ENCODE assay signal across 10 cellular contexts in the genomic region with DNA sequence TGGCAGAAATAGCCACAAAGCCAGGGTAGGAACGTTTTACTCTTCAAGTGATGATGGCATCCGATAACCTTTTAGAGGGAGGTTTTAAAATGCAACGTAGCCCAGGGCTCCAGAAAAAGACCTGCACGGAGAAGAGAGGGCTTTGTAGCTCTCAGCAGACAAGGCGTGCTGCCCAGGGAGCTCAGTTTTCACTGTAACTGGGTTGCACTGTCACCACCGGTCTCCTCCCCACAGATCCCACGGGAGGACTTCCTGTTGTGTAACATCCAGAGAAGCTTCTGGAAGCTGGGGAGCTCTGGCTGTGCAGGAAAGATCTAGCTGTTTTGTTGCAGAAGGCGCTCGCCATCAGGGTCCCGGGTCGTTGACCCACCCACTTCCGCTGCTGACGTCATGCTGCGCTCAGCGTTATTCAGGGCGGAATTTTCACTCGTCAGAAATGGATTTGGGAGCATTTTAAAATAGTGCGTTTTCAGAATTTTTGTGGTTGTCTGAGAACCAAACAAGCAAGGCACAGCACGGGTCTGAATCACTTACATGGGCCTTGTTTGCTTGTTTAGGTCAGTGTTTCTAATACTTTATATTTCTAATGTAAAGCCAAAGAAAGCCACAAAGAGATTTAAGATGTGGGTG. TPM values are rescaled to one million over a fixed set of nuclear protein-coding genes. Genes with fewer than 3 reads are reported as not detected.
A peak's percentile ranks its signal among the peaks of the same experiment; 100 is the strongest.
DNase-seq lines count a peak whose midpoint lies in the region; ATAC-seq and TF ChIP-seq lines count a peak whose summit lies in the region.
"Had no signal": no experiment of that assay in that cellular context is flagged by ENCODE, and none has a peak within 500 bp of the region (broad histone marks: within the 10 kb centered on the region; RNA-seq: fewer than 3 reads in every experiment).

No MANE protein-coding gene starts in this region.

- no peak for TF ChIP-seq CTCF in AG04450 (IDR thresholded peaks at IDR 0.05; ENCODE audit: low read depth, low read length)
- no peak for TF ChIP-seq CTCF in fibroblast of the aortic adventitia (IDR thresholded peaks at IDR 0.05; ENCODE audit: insufficient read depth, low read length)
- no peak for TF ChIP-seq CTCF in neural progenitor cell (IDR thresholded peaks at IDR 0.05)

- H3K4me3 Mint-ChIP-seq in neural progenitor cell (no peak overlapping the region), T-helper 17 cell (no peak overlapping the region)

- CTCF ChIA-PET in AG04450 (lab: Charles Lee) = no interaction called here

- H3K4me1 Mint-ChIP-seq in neural progenitor cell = peaks cover 51% of the 10 kb centered on the region
- peaks cover 35% of the 10 kb centered on the region for H3K4me1 Mint-ChIP-seq in T-helper 17 cell

- H3F3A ChIP-seq in neural progenitor cell (ENCODE audit: low read depth) = no peaks in the 10 kb centered on the region

- H3K27me3 Mint-ChIP-seq in neural progenitor cell (ENCODE audit: insufficient read depth, low read depth) = peaks cover 3% of the 10 kb centered on the region
- no peaks in the 10 kb centered on the region for H3K27me3 Mint-ChIP-seq in T-helper 17 cell

- peaks cover 5% of the 10 kb centered on the region for H3K4me1 ChIP-seq in neural progenitor cell

- peaks cover 57% of the 10 kb centered on the region for H4K20me1 ChIP-seq in neural progenitor cell (ENCODE audit: low read depth)

- no peaks in the 10 kb centered on the region for H3K9me3 Mint-ChIP-seq in neural progenitor cell

- DNase-seq in AG04450 (ENCODE audit: low read depth, low spot score) (peak; percentile 86), SHP77 treated with DMSO at 0.1 percent for 48 hours (lab: John Stamatoyannopoulos, UW) (peak; percentile 81), fibroblast of the aortic adventitia (ENCODE audit: low read depth) (peak; percentile 31), neural progenitor cell (ENCODE audit: low spot score) (no peak), T-helper 17 cell (no peak), GDM1 (lab: John Stamatoyannopoulos, UW) (no peak)
- DNase-seq in effector CD8-positive, alpha-beta T cell (lab: John Stamatoyannopoulos, UW) = no peak

- peaks cover 39% of the 10 kb centered on the region for H3K79me2 ChIP-seq in neural progenitor cell (ENCODE audit: low read depth)

- H3K9me3 ChIP-seq in AG04450 (ENCODE audit: control insufficient read depth, insufficient read depth, low read length) = peaks cover 4% of the 10 kb centered on the region; the same call in 1 of the 2 replicates
- H3K9me3 ChIP-seq in neural progenitor cell (ENCODE audit: low read depth) = no peaks in the 10 kb centered on the region
- no peaks in the 10 kb centered on the region for H3K9me3 ChIP-seq in T-helper 17 cell (ENCODE audit: control insufficient read depth, low read length, poor library complexity, severe bottlenecking)
- H3K9me3 ChIP-seq: BLaER1 had no signal

- no peak overlapping the region for H2AFZ ChIP-seq in neural progenitor cell (replicated peaks)

- POLR2A ChIA-PET in AG04450 (lab: Yijun Ruan, JAX) = interaction anchor here (0.6 to 1.4 kb wide), 4 partner anchors 15 to 639 kb away, joined by 3 to 14 read pairs (median 6); a partner anchor contains a TSS

- no peak overlapping the region for H3K4me2 ChIP-seq in neural progenitor cell
- H3K4me2 ChIP-seq: BLaER1 had no signal

- no peak overlapping the region for H3K9ac ChIP-seq in neural progenitor cell
- H3K9ac ChIP-seq: BLaER1 had no signal

- no peaks in the 10 kb centered on the region for H3K27me3 ChIP-seq in AG04450 (ENCODE audit: control insufficient read depth, insufficient read depth, low read length)
- no peaks in the 10 kb centered on the region for H3K27me3 ChIP-seq in neural progenitor cell
- H3K27me3 ChIP-seq: BLaER1 had no signal

- H3K36me3 Mint-ChIP-seq in neural progenitor cell = peaks cover 2% of the 10 kb centered on the region
- H3K36me3 Mint-ChIP-seq in T-helper 17 cell (ENCODE audit: low read depth) = peaks cover 2% of the 10 kb centered on the region

- ATAC-seq in T-helper 17 cell (no peak), HG02759 (IDR thresholded peaks at IDR 0.05; ENCODE audit: unreplicated experiment) (no peak)

- peak overlapping the region; percentile 39 for H3K27ac Mint-ChIP-seq in neural progenitor cell
- no peak overlapping the region for H3K27ac Mint-ChIP-seq in T-helper 17 cell

- H3K27ac ChIP-seq in AG04450 (ENCODE audit: low read depth, low read length) (peak overlapping the region; percentile 97), neural progenitor cell (no peak overlapping the region)
- H3K27ac ChIP-seq: BLaER1, HL-60 had no signal

- no peaks in the 10 kb centered on the region for H3K36me3 ChIP-seq in neural progenitor cell

- H3K4me3 ChIP-seq in AG04450 (ENCODE audit: low read depth, low read length) = peak overlapping the region; percentile 29; the same call in 1 of the 2 replicates
- H3K4me3 ChIP-seq in fibroblast of the aortic adventitia (ENCODE audit: low read depth, low read length) = no peak overlapping the region
- no peak overlapping the region for H3K4me3 ChIP-seq in neural progenitor cell
- H3K4me3 ChIP-seq: BLaER1 had no signal

RNA-seq across cellular contexts. Expression of a gene that starts 50.8 kb away (rescaled TPM):
- polyA plus RNA-seq in AG04450 (2011; rRNA removed) = 5.8 and 9.3 TPM in 2 replicates
- polyA minus RNA-seq in AG04450 (2011; rRNA and poly(A)+ RNA removed) = 15.1 and 18.3 TPM in 2 replicates
- total RNA-seq in fibroblast of the aortic adventitia (ENCODE audit: low replicate concordance) (8.9 and 14.0 TPM in 2 replicates), neural progenitor cell (ENCODE audit: low replicate concordance) (12.6 and 17.6 TPM in 2 replicates), T-helper 17 cell (10 to 100 TPM; 56.8 to 79.5 TPM)

Comparison
In these comparisons a context has a peak if more than half of its experiments do, and no peak if none do; other contexts are left out.
1. DNase-seq: peak in AG04450 (single experiment), SHP77 treated with DMSO at 0.1 percent for 48 hours (single experiment) and fibroblast of the aortic adventitia (single experiment); none in neural progenitor cell (single experiment), effector CD8-positive, alpha-beta T cell (single experiment), T-helper 17 cell (0 of 3) and GDM1 (single experiment).